Comparison of ENCODE assay signal across 17 cellular contexts in the genomic region with DNA sequence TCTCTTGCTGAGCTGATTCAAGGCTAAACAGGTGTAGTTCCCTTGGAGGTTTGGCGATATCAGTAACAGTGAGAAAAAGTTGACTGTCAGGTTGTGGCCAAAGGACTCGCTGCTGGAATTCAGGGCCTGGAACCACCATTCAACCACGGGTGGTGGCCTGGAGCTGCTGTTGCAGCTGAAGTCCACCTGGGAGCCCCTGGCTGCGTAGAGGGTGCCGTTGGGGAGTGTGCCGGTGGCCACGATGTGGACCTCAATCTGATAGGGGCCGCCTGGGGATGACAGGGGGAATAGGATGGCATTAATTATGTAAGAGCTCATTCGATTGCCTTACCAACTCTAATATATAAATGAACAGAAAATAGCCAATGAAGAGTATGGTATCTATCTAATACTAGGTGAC. TPM values are rescaled to one million over a fixed set of nuclear protein-coding genes. Genes with fewer than 3 reads are reported as not detected.
DNase-seq lines count a peak whose midpoint lies in the region; ATAC-seq and TF ChIP-seq lines count a peak whose summit lies in the region.
"Had no signal": no experiment of that assay in that cellular context is flagged by ENCODE, and none has a peak within 500 bp of the region (broad histone marks: within the 10 kb centered on the region; RNA-seq: fewer than 3 reads in every experiment).

No MANE protein-coding gene starts in this region.

- H3K4me3 ChIP-seq in GM23338 (no peak overlapping the region), rectal smooth muscle tissue (ENCODE audit: low read length) (no peak overlapping the region)
- H3K4me3 ChIP-seq: A549; BLaER1 treated with 17β-estradiol and CSF1 and Interleukin-3, amounts not matched to agents 10 nM and 100 nM had no signal

- ATAC-seq in GM23338 (no peak), GM19395 (IDR thresholded peaks at IDR 0.05; ENCODE audit: unreplicated experiment) (no peak), HG03196 (IDR thresholded peaks at IDR 0.05; ENCODE audit: unreplicated experiment) (no peak)
- ATAC-seq: A549; CD8-positive, alpha-beta T cell had no signal

- no peak for TF ChIP-seq CTCF in GM23338 (conservative IDR thresholded peaks at IDR 0.05; ENCODE audit: low read depth in 2 of 2)

- peaks cover 46% of the 10 kb centered on the region for H3K79me2 ChIP-seq in GM23338 (replicated peaks; ENCODE audit: insufficient read depth)

- peaks cover 6% of the 10 kb centered on the region; the same call in 1 of the 2 replicates for H4K20me1 ChIP-seq in GM23338 (replicated peaks; ENCODE audit: insufficient read depth)
- H4K20me1 ChIP-seq: BLaER1 treated with 17β-estradiol and CSF1 and Interleukin-3, amounts not matched to agents 10 nM and 100 nM had no signal

- H3K27ac ChIP-seq in GM23338 (ENCODE audit: low read depth): peak overlapping the region; percentile 42; the same call in 1 of the 2 replicates
- no peak overlapping the region for H3K27ac ChIP-seq in rectal smooth muscle tissue (ENCODE audit: low read depth, low read length)
- H3K27ac ChIP-seq: 22Rv1; A549; BLaER1 treated with 17β-estradiol and CSF1 and Interleukin-3, amounts not matched to agents 10 nM and 100 nM; C4-2B had no signal

- no peak overlapping the region for H3K4me2 ChIP-seq in GM23338
- H3K4me2 ChIP-seq: A549; BLaER1 treated with 17β-estradiol and CSF1 and Interleukin-3, amounts not matched to agents 10 nM and 100 nM had no signal

- peaks cover 72% of the 10 kb centered on the region for H3K36me3 Mint-ChIP-seq in GM23338 (ENCODE audit: low read depth)
- H3K36me3 Mint-ChIP-seq: CD8-positive, alpha-beta T cell had no signal

- H3F3A ChIP-seq in GM23338 (replicated peaks; ENCODE audit: low read depth): peaks cover 18% of the 10 kb centered on the region; the same call in 1 of the 2 replicates

- DNase-seq in GM23338 (ENCODE audit: low spot score) (no peak), mesenteric fat pad (ENCODE audit: low spot score) (peak; percentile 74)
- DNase-seq: AML-193; Caco-2; Calu3; CD4-positive, alpha-beta T cell; CD8-positive, alpha-beta T cell; DMS79 treated with DMSO at 0.1 percent for 48 hours; GF-D8 had no signal

- no peaks in the 10 kb centered on the region for H3K4me1 Mint-ChIP-seq in GM23338
- H3K4me1 Mint-ChIP-seq: B cell had no signal

- H3K27me3 ChIP-seq in GM23338 (ENCODE audit: insufficient read depth): no peaks in the 10 kb centered on the region
- H3K27me3 ChIP-seq in rectal smooth muscle tissue (ENCODE audit: control insufficient read depth, insufficient read depth, low read length): no peaks in the 10 kb centered on the region
- H3K27me3 ChIP-seq: BLaER1 treated with 17β-estradiol and CSF1 and Interleukin-3, amounts not matched to agents 10 nM and 100 nM had no signal

- H3K4me1 ChIP-seq in GM23338 (ENCODE audit: insufficient read depth) (0 out of 2 replicates have a peak, but pooled peaks cover 4% of the 10 kb centered on the region), rectal smooth muscle tissue (ENCODE audit: control insufficient read depth, insufficient read depth, low read length) (no peaks in the 10 kb centered on the region)
- H3K4me1 ChIP-seq: A549; BLaER1 treated with 17β-estradiol and CSF1 and Interleukin-3, amounts not matched to agents 10 nM and 100 nM had no signal

- H3K27ac Mint-ChIP-seq in GM23338: no peak overlapping the region
- H3K27ac Mint-ChIP-seq: B cell; CD4-positive, alpha-beta T cell; CD8-positive, alpha-beta T cell had no signal

- peaks cover 8% of the 10 kb centered on the region for H3K27me3 Mint-ChIP-seq in GM23338 (ENCODE audit: insufficient read depth, low read depth, poor library complexity)
- H3K27me3 Mint-ChIP-seq: B cell; CD4-positive, alpha-beta T cell had no signal

- no peaks in the 10 kb centered on the region for H3K9me2 ChIP-seq in GM23338 (ENCODE audit: insufficient read depth)

- no peaks in the 10 kb centered on the region; the same call in 2 of the 3 replicates for H3K9me3 Mint-ChIP-seq in GM23338
- H3K9me3 Mint-ChIP-seq: CD4-positive, alpha-beta T cell; CD8-positive, alpha-beta T cell had no signal

- peak overlapping the region; percentile 30 for H3K9ac ChIP-seq in rectal smooth muscle tissue (ENCODE audit: low read length)
- H3K9ac ChIP-seq: BLaER1 treated with 17β-estradiol and CSF1 and Interleukin-3, amounts not matched to agents 10 nM and 100 nM had no signal

- H3K4me3 Mint-ChIP-seq in GM23338: no peak overlapping the region
- H3K4me3 Mint-ChIP-seq: B cell; CD4-positive, alpha-beta T cell; CD8-positive, alpha-beta T cell had no signal

- no peak overlapping the region for H2AFZ ChIP-seq in GM23338

- H3K36me3 ChIP-seq in GM23338 (ENCODE audit: insufficient read depth): peaks cover 41% of the 10 kb centered on the region
- peaks cover 11% of the 10 kb centered on the region for H3K36me3 ChIP-seq in rectal smooth muscle tissue (ENCODE audit: control insufficient read depth, insufficient read depth, low read length)

TF ChIP-seq in GM23338, 12 proteins besides CTCF, POLR2A, EP300 and RAD21 (continues in another document):
- no peak for TF ChIP-seq ZNF114 (CRISPR knock-in tag; IDR thresholded peaks at IDR 0.05)
- TF ChIP-seq, protein P1, sequence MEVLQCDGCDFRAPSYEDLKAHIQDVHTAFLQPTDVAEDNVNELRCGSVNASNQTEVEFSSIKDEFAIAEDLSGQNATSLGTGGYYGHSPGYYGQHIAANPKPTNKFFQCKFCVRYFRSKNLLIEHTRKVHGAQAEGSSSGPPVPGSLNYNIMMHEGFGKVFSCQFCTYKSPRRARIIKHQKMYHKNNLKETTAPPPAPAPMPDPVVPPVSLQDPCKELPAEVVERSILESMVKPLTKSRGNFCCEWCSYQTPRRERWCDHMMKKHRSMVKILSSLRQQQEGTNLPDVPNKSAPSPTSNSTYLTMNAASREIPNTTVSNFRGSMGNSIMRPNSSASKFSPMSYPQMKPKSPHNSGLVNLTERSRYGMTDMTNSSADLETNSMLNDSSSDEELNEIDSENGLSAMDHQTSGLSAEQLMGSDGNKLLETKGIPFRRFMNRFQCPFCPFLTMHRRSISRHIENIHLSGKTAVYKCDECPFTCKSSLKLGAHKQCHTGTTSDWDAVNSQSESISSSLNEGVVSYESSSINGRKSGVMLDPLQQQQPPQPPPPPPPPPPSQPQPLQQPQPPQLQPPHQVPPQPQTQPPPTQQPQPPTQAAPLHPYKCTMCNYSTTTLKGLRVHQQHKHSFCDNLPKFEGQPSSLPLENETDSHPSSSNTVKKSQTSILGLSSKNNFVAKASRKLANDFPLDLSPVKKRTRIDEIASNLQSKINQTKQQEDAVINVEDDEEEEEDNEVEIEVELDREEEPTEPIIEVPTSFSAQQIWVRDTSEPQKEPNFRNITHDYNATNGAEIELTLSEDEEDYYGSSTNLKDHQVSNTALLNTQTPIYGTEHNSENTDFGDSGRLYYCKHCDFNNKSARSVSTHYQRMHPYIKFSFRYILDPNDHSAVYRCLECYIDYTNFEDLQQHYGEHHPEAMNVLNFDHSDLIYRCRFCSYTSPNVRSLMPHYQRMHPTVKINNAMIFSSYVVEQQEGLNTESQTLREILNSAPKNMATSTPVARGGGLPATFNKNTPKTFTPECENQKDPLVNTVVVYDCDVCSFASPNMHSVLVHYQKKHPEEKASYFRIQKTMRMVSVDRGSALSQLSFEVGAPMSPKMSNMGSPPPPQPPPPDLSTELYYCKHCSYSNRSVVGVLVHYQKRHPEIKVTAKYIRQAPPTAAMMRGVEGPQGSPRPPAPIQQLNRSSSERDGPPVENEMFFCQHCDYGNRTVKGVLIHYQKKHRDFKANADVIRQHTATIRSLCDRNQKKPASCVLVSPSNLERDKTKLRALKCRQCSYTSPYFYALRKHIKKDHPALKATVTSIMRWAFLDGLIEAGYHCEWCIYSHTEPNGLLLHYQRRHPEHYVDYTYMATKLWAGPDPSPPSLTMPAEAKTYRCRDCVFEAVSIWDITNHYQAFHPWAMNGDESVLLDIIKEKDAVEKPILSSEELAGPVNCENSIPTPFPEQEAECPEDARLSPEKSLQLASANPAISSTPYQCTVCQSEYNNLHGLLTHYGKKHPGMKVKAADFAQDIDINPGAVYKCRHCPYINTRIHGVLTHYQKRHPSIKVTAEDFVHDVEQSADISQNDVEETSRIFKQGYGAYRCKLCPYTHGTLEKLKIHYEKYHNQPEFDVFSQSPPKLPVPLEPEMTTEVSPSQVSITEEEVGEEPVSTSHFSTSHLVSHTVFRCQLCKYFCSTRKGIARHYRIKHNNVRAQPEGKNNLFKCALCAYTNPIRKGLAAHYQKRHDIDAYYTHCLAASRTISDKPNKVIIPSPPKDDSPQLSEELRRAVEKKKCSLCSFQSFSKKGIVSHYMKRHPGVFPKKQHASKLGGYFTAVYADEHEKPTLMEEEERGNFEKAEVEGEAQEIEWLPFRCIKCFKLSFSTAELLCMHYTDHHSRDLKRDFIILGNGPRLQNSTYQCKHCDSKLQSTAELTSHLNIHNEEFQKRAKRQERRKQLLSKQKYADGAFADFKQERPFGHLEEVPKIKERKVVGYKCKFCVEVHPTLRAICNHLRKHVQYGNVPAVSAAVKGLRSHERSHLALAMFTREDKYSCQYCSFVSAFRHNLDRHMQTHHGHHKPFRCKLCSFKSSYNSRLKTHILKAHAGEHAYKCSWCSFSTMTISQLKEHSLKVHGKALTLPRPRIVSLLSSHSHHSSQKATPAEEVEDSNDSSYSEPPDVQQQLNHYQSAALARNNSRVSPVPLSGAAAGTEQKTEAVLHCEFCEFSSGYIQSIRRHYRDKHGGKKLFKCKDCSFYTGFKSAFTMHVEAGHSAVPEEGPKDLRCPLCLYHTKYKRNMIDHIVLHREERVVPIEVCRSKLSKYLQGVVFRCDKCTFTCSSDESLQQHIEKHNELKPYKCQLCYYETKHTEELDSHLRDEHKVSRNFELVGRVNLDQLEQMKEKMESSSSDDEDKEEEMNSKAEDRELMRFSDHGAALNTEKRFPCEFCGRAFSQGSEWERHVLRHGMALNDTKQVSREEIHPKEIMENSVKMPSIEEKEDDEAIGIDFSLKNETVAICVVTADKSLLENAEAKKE (CRISPR knock-in tag; IDR thresholded peaks at IDR 0.05): no peak
- TF ChIP-seq EZH2phosphoT487 (IDR thresholded peaks at IDR 0.05; ENCODE audit: unreplicated experiment): no peak
- no peak for TF ChIP-seq JUNB (IDR thresholded peaks at IDR 0.05; ENCODE audit: unreplicated experiment)
- no peak for TF ChIP-seq NANOG (IDR thresholded peaks at IDR 0.05; ENCODE audit: borderline replicate concordance)
- no peak for TF ChIP-seq CREB1 (CRISPR knock-in tag; IDR thresholded peaks at IDR 0.05; ENCODE audit: low read depth)
- TF ChIP-seq STAT1 (IDR thresholded peaks at IDR 0.05; ENCODE audit: unreplicated experiment): no peak

RNA-seq across cellular contexts. Expression of a gene that starts 21.2 kb away (rescaled TPM):
- total RNA-seq in GM23338 (2014; rRNA removed; shearing (Covaris generic)): 53.2 and 60.8 TPM in 2 replicates
- polyA plus RNA-seq in GM23338 (2016; fragmentation: Nextera tagmentation; extraction: Ambion mirVana): 36.6 and 38.8 TPM in 2 replicates
- 122 TPM for total RNA-seq in mesenteric fat pad

RNA-seq across cellular contexts. Expression of a gene that starts 21.6 kb away (rescaled TPM):
- total RNA-seq in GM23338 (2014; rRNA removed; shearing (Covaris generic)): 87.5 and 98.5 TPM in 2 replicates
- polyA plus RNA-seq in GM23338 (2016; fragmentation: Nextera tagmentation; extraction: Ambion mirVana): 48.1 and 52.1 TPM in 2 replicates
- 22.4 TPM for total RNA-seq in mesenteric fat pad

RNA-seq across cellular contexts. Expression of a gene that starts 53.8 kb away (rescaled TPM):
- 442 and 453 TPM in 2 replicates for total RNA-seq in GM23338 (2014; rRNA removed; shearing (Covaris generic))
- 819 and 844 TPM in 2 replicates for polyA plus RNA-seq in GM23338 (2016; fragmentation: Nextera tagmentation; extraction: Ambion mirVana)
- 216 TPM for total RNA-seq in mesenteric fat pad
